ENCODE assay signal across 8 cellular contexts in genomic region chr3:113947372-113948014, GRCh38. TPM values are rescaled to one million over a fixed set of nuclear protein-coding genes. Genes with fewer than 3 reads are reported as not detected.
DNase-seq lines count a peak whose midpoint lies in the region; ATAC-seq, FAIRE-seq and TF ChIP-seq lines count a peak whose summit lies in the region.

TSS of gene ZDHHC23 (plus strand) at chr3:113948013. CDS start at chr3:113948803, 790 bp downstream.

- TF ChIP-seq POLR2A in H1 (IDR thresholded peaks at IDR 0.05; ENCODE audit: control extremely low read depth in 1 of 2, low read depth in 2 of 2, low read length in 2 of 2) = no peak

- no peak for TF ChIP-seq CTCF in H1 (IDR thresholded peaks at IDR 0.05; ENCODE audit: control extremely low read depth in 1 of 3, insufficient read depth in 1 of 3, low read depth in 1 of 3, low read length in 3 of 3)
- no peak for TF ChIP-seq CTCF in mesothelial cell of epicardium (IDR thresholded peaks at IDR 0.05; ENCODE audit: unreplicated experiment)

- peak within 1 kb of the TSS; percentile 58 for H4K5ac ChIP-seq in H1 (ENCODE audit: insufficient read length, low read depth, low read length)

- H2BK5ac ChIP-seq in H1 (ENCODE audit: low read depth, low read length) = no peak within 1 kb of the TSS; the same call in 1 of the 2 replicates

- no peak within 1 kb of the TSS for H2BK120ac ChIP-seq in H1 (replicated peaks; ENCODE audit: low read depth, low read length)

- H4K8ac ChIP-seq in H1 (ENCODE audit: extremely low read depth, insufficient read depth, low read length) = peak within 1 kb of the TSS; percentile 57; the same call in 1 of the 2 replicates

- H3K4me1 Mint-ChIP-seq in mesothelial cell of epicardium = peaks cover 12% of the 10 kb centered on the region

- H2BK12ac ChIP-seq in H1 (ENCODE audit: low read depth, low read length) = no peak within 1 kb of the TSS

- H3K79me1 ChIP-seq in H1 (ENCODE audit: low read depth, low read length) = no peaks in the 10 kb centered on the region

- 0 out of 7 replicates have a peak, but pooled peaks cover 0 to 3% (median 1%) of the 10 kb centered on the region in 4 experiments for H3K27me3 ChIP-seq in H1 (replicated peaks in 1 of 4; ENCODE audit: control insufficient read depth in 3 of 4, extremely low read depth in 1 of 4, insufficient read depth in 3 of 4, low read length in 3 of 4)

- peak within 1 kb of the TSS; percentile 11 for H3K56ac ChIP-seq in H1 (replicated peaks; ENCODE audit: insufficient read length, low read depth, low read length)

- no peak within 1 kb of the TSS for H2BK15ac ChIP-seq in H1 (ENCODE audit: low read length)

- peak within 1 kb of the TSS in 2 of 4 experiments; percentile 29 to 57; a peak in 4 of 7 replicates for H3K9ac ChIP-seq in H1 (replicated peaks in 1 of 4; ENCODE audit: extremely low read depth in 1 of 4, low read depth in 3 of 4, low read length in 3 of 4)

- CTCF ChIA-PET in H1 (lab: Charles Lee; ENCODE audit: partially characterized antibody) = no interaction called here

- peak; percentile 81 for DNase-seq in CD1c-positive myeloid dendritic cell (ENCODE audit: extremely low spot score)
- peak; percentile 76 for DNase-seq in NCI-H774 (lab: John Stamatoyannopoulos, UW)
- peak; percentile 26 to 38 for DNase-seq in activated CD8-positive, alpha-beta memory T cell treated with anti-CD3 and anti-CD28 coated beads for 4 hours (ENCODE audit: low read depth in 2 of 2)
- DNase-seq in H1 (ENCODE audit: low read depth in 1 of 2, low spot score in 2 of 2) = peak in 1 of 2 experiments; percentile 82
- peak; percentile 40 to 72 for DNase-seq in mesothelial cell of epicardium (ENCODE audit: low spot score in 2 of 2, unreplicated experiment in 2 of 2)
- peak; percentile 45 to 49 for DNase-seq in stimulated activated CD8-positive, alpha-beta memory T cell treated with anti-CD3 and anti-CD28 coated beads, Interleukin-15, amount 100 ng/mL, for 48 hours (ENCODE audit: low read depth in 2 of 2)

- peak within 1 kb of the TSS; percentile 52 to 78 (median 74) for H3K4me3 ChIP-seq in H1 (ENCODE audit: extremely low read depth in 1 of 4, insufficient read depth in 2 of 4, low read depth in 3 of 4, low read length in 4 of 4)

- peak within 1 kb of the TSS; percentile 60 for H3K27ac Mint-ChIP-seq in mesothelial cell of epicardium

- H3K18ac ChIP-seq in H1 (ENCODE audit: extremely low read depth, low read length) = no peak within 1 kb of the TSS; the same call in 1 of the 2 replicates

- H3K27ac ChIP-seq in H1 (ENCODE audit: low read depth, low read length) = no peak within 1 kb of the TSS; the same call in 1 of the 2 replicates

- peaks cover 55% of the 10 kb centered on the region for H3K27me3 Mint-ChIP-seq in mesothelial cell of epicardium (ENCODE audit: low read depth)

- no peaks in the 10 kb centered on the region for H3K9me3 Mint-ChIP-seq in mesothelial cell of epicardium

- no peak for TF ChIP-seq EP300 in H1 (IDR thresholded peaks at IDR 0.05; ENCODE audit: borderline replicate concordance in 1 of 2, low read depth in 2 of 2, low read length in 2 of 2)

- H3K36me3 Mint-ChIP-seq in mesothelial cell of epicardium = peaks cover 6% of the 10 kb centered on the region

- no peak within 1 kb of the TSS for H3K23ac ChIP-seq in H1 (ENCODE audit: insufficient read length)

- peaks cover 0 to 4% (median 0%) of the 10 kb centered on the region in 4 experiments; a peak in 3 of 7 replicates for H3K4me1 ChIP-seq in H1 (replicated peaks in 1 of 4; ENCODE audit: control insufficient read depth in 3 of 4, insufficient read depth in 4 of 4, low read length in 3 of 4)

- no peak for TF ChIP-seq RAD21 in H1 (IDR thresholded peaks at IDR 0.05 in 1 of 2, conservative IDR thresholded peaks at IDR 0.05 in 1 of 2; ENCODE audit: low read depth in 2 of 2, low read length in 2 of 2)

- H2AK5ac ChIP-seq in H1 (ENCODE audit: low read depth, low read length) = no peak within 1 kb of the TSS

- peak within 1 kb of the TSS; percentile 77 for H2AFZ ChIP-seq in H1 (ENCODE audit: low read length)

- H3K4me3 Mint-ChIP-seq in mesothelial cell of epicardium = peak within 1 kb of the TSS; percentile 78

- WGBS in H1 (ENCODE audit: extremely low coverage in 1 of 2, insufficient coverage in 1 of 2, insufficient read length in 1 of 2, insufficient replicate concordance in 2 of 2, low coverage in 1 of 2, low lambda C conversion rate in 2 of 2, missing lambda C conversion rate in 1 of 2), 2 experiments = 2% methylated on average over 12 of the region's 80 CpGs; no CpG with 5 or more reads in 1 of the 2 experiments

- no peak within 1 kb of the TSS for H2BK20ac ChIP-seq in H1 (ENCODE audit: low read length)

- ATAC-seq in GM19452 (IDR thresholded peaks at IDR 0.05; ENCODE audit: unreplicated experiment) (peak; percentile 81), HG03558 (IDR thresholded peaks at IDR 0.05; ENCODE audit: extremely low read depth, unreplicated experiment) (peak; percentile 45)

- no peaks in the 10 kb centered on the region for H3K79me2 ChIP-seq in H1 (ENCODE audit: control insufficient read depth in 1 of 2, insufficient read depth in 2 of 2, low read length in 2 of 2)

- no peaks in the 10 kb centered on the region for H4K20me1 ChIP-seq in H1 (replicated peaks in 1 of 2; ENCODE audit: control insufficient read depth in 1 of 2, insufficient read depth in 2 of 2, low read length in 2 of 2)

- H3K14ac ChIP-seq in H1 (ENCODE audit: insufficient read length) = no peak within 1 kb of the TSS

- POLR2A ChIA-PET in H1 (lab: Charles Lee; ENCODE audit: partially characterized antibody) = no interaction called here

- no peak for FAIRE-seq in H1 (lab: Jason Lieb, UNC)

- no peak within 1 kb of the TSS for H3K4ac ChIP-seq in H1 (replicated peaks; ENCODE audit: insufficient read length, low read depth, low read length)

- H3K23me2 ChIP-seq in H1 (ENCODE audit: low read depth, low read length) = peaks cover 5% of the 10 kb centered on the region; the same call in 1 of the 2 replicates

- H4K91ac ChIP-seq in H1 (replicated peaks; ENCODE audit: insufficient read length, low read length) = no peak within 1 kb of the TSS

- no peaks in the 10 kb centered on the region for H3K9me3 ChIP-seq in H1 (ENCODE audit: insufficient read depth in 2 of 2, low read depth in 1 of 2, low read length in 1 of 2)

- H3K4me2 ChIP-seq in H1 (ENCODE audit: insufficient read depth in 1 of 2, low read depth in 2 of 2, low read length in 2 of 2) = peak within 1 kb of the TSS; percentile 81 to 90

- no peaks in the 10 kb centered on the region for H3K36me3 ChIP-seq in H1 (ENCODE audit: control insufficient read depth in 2 of 4, insufficient read depth in 4 of 4, low read length in 3 of 4)

TF ChIP-seq in H1, 55 proteins besides CTCF, POLR2A, EP300 and RAD21:
- TF ChIP-seq CBX8 (IDR thresholded peaks at IDR 0.05; ENCODE audit: borderline replicate concordance, low read depth, low read length) = no peak
- TF ChIP-seq MAX (IDR thresholded peaks at IDR 0.05) = peak; percentile 17; the same call in 1 of the 2 replicates
- TF ChIP-seq KDM4A (IDR thresholded peaks at IDR 0.05; ENCODE audit: low read depth, low read length, severe bottlenecking) = peak; percentile 59
- TF ChIP-seq HDAC2 (IDR thresholded peaks at IDR 0.05; ENCODE audit: borderline replicate concordance in 1 of 2, low read depth in 2 of 2, low read length in 2 of 2) = peak in 1 of 2 experiments; percentile 34; a peak in 1 of 4 replicates
- no peak for TF ChIP-seq ATF2 (IDR thresholded peaks at IDR 0.05; ENCODE audit: low read length)
- TF ChIP-seq SAP30 (IDR thresholded peaks at IDR 0.05; ENCODE audit: insufficient read depth, insufficient replicate concordance, low read length) = no peak
- no peak for TF ChIP-seq NRF1 (IDR thresholded peaks at IDR 0.05; ENCODE audit: low read depth, low read length)
- peak; percentile 63 for TF ChIP-seq TAF1 (IDR thresholded peaks at IDR 0.05; ENCODE audit: low read depth, low read length)

RNA-seq across cellular contexts. Expression of gene ZDHHC23, which starts in this region (rescaled TPM):
- total RNA-seq in H1 (2021; fragmentation: NEBNext Ultra II Directional; extraction: Animal tissue kit (Norgen Biotek cat#: 25700)) = 14.1 and 15.7 TPM in 2 replicates
- polyA plus RNA-seq in H1 (2011; rRNA removed) = 5.2 and 6.2 TPM in 2 replicates
- 8.0 TPM for polyA plus RNA-seq in H1 (2011; cell fraction: cytosol; rRNA removed)
- 11.8 TPM for polyA plus RNA-seq in H1 (2011; cell fraction: nucleus; rRNA removed)
- 6.8 to 10.3 TPM (median 8.4 TPM) in 4 replicates for polyA plus RNA-seq in H1 (2012, experiment 1 of 2)
- 0.79 TPM for polyA plus RNA-seq in H1 (2012, experiment 2 of 2)
- 8.4 TPM for polyA plus RNA-seq in H1 (2013, experiment 1 of 2)
- 8.8 TPM for polyA plus RNA-seq in H1 (2013, experiment 2 of 2)
- polyA minus RNA-seq in H1 (2011; rRNA and poly(A)+ RNA removed) = 18.3 and 19.9 TPM in 2 replicates
- 6.0 TPM for polyA minus RNA-seq in H1 (2011; cell fraction: cytosol; rRNA and poly(A)+ RNA removed)
- 17.8 TPM for polyA minus RNA-seq in H1 (2011; cell fraction: nucleus; rRNA and poly(A)+ RNA removed)
- total RNA-seq in mesothelial cell of epicardium = 4.2 to 5.1 TPM (median 4.7 TPM) in 3 replicates
